ENCODE assay signal across 1 cellular context in genomic region chr11:8658210-8658968, GRCh38.
TF ChIP-seq lines count a peak whose summit lies in the region.

No MANE protein-coding gene starts in this region.

TF ChIP-seq in K562, 482 proteins besides CTCF, POLR2A, EP300 and RAD21 (continued from another document):
- 0 out of 2 replicates have a peak, but pooled peaks have one; percentile 18 for TF ChIP-seq ATF7 (IDR thresholded peaks at IDR 0.05)
- TF ChIP-seq, protein P1, sequence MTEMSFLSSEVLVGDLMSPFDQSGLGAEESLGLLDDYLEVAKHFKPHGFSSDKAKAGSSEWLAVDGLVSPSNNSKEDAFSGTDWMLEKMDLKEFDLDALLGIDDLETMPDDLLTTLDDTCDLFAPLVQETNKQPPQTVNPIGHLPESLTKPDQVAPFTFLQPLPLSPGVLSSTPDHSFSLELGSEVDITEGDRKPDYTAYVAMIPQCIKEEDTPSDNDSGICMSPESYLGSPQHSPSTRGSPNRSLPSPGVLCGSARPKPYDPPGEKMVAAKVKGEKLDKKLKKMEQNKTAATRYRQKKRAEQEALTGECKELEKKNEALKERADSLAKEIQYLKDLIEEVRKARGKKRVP (CRISPR knock-in tag; IDR thresholded peaks at IDR 0.05) = 0 out of 2 replicates have a peak, but pooled peaks have one; percentile 45
- TF ChIP-seq TRIM24 (IDR thresholded peaks at IDR 0.05) = peak in 1 of 2 experiments; percentile 51; a peak in 2 of 4 replicates
- TF ChIP-seq ATF3 (IDR thresholded peaks at IDR 0.05) = peak; percentile 36; the same call in 1 of the 2 replicates
- TF ChIP-seq ATF3 (CRISPR knock-in tag; conservative IDR thresholded peaks at IDR 0.05) = no peak
- 0 out of 2 replicates have a peak, but pooled peaks have one; percentile 55 for TF ChIP-seq ZSCAN32 (CRISPR knock-in tag; IDR thresholded peaks at IDR 0.05)
